Comparison of ENCODE assay signal across 11 cellular contexts in genomic region chr5:113140837-113141661, GRCh38.
DNase-seq lines count a peak whose midpoint lies in the region; ATAC-seq and TF ChIP-seq lines count a peak whose summit lies in the region.
"Had no signal": no experiment of that assay in that cellular context is flagged by ENCODE, and none has a peak within 500 bp of the region (broad histone marks: within the 10 kb centered on the region; RNA-seq: fewer than 3 reads in every experiment).

No MANE protein-coding gene starts in this region.

- CTCF ChIA-PET in T-cell (lab: Charles Lee), result interaction anchor here in 1 of 2 donors (0.6 kb wide), 1 partner anchor 148 kb away, joined by 3 read pairs; no protein-coding TSS in a partner anchor

- no peak for ATAC-seq in T-cell (replicated peaks in 1 of 4)
- no peak for ATAC-seq in GM18867 (IDR thresholded peaks at IDR 0.05; ENCODE audit: unreplicated experiment)

- H3K27ac ChIP-seq in SK-N-MC, result peak overlapping the region; percentile 34; the same call in 1 of the 2 replicates

- no peak overlapping the region for H3K9ac ChIP-seq in SK-N-MC (ENCODE audit: insufficient read length)

- no peak overlapping the region for H3K27ac Mint-ChIP-seq in T-cell
- H3K27ac Mint-ChIP-seq: activated B cell treated with CpG ODN at 0.5 μM for 24 hours; activated naive CD8-positive, alpha-beta T cell treated with anti-CD3 and anti-CD28 coated beads, Interleukin-2, amount 10 ng/mL, durations not matched to agents 7 days and 5 days had no signal

- peak; percentile 91 for DNase-seq in COLO829 (ENCODE audit: low spot score)
- DNase-seq in SK-N-MC (ENCODE audit: low read depth, low spot score), result peak; percentile 81
- peak; percentile 95 for DNase-seq in fibroblast of the aortic adventitia (ENCODE audit: low read depth)
- peak; percentile 77 for DNase-seq in non-pigmented ciliary epithelial cell (ENCODE audit: low read depth)
- no peak for DNase-seq in mucosa of gallbladder (ENCODE audit: low spot score)
- no peak for DNase-seq in T-cell
- DNase-seq in NOMO-1 (lab: John Stamatoyannopoulos, UW; ENCODE audit: unreplicated experiment in 2 of 2), result no peak
- DNase-seq: activated B cell treated with CpG ODN at 0.5 μM for 24 hours; activated naive CD8-positive, alpha-beta T cell treated with anti-CD3 and anti-CD28 coated beads, Interleukin-2, amount 10 ng/mL, durations not matched to agents 7 days and 5 days; stimulated activated CD8-positive, alpha-beta memory T cell treated with anti-CD3 and anti-CD28 coated beads, Interleukin-4, amount 100 ng/mL, for 48 hours had no signal

- H3K36me3 Mint-ChIP-seq in T-cell, result peaks cover 19% of the 10 kb centered on the region
- H3K36me3 Mint-ChIP-seq: activated naive CD8-positive, alpha-beta T cell treated with anti-CD3 and anti-CD28 coated beads, Interleukin-2, amount 10 ng/mL, durations not matched to agents 7 days and 5 days had no signal

- H3K4me3 ChIP-seq in SK-N-MC (peak overlapping the region; percentile 49), fibroblast of the aortic adventitia (ENCODE audit: low read depth, low read length) (no peak overlapping the region)

- H3K9me3 ChIP-seq in SK-N-MC (ENCODE audit: low read depth, low read length), result no peaks in the 10 kb centered on the region

- POLR2A ChIA-PET in T-cell (lab: Charles Lee), result interaction anchor here in 1 of 2 donors (0.6 kb wide), 1 partner anchor 76 kb away, joined by 3 read pairs; no protein-coding TSS in a partner anchor

- no peaks in the 10 kb centered on the region for H3K9me3 Mint-ChIP-seq in T-cell
- H3K9me3 Mint-ChIP-seq: activated B cell treated with CpG ODN at 0.5 μM for 24 hours; activated naive CD8-positive, alpha-beta T cell treated with anti-CD3 and anti-CD28 coated beads, Interleukin-2, amount 10 ng/mL, durations not matched to agents 7 days and 5 days had no signal

- H3K36me3 ChIP-seq in SK-N-MC (ENCODE audit: insufficient read depth, low read length), result no peaks in the 10 kb centered on the region

- H3K27me3 Mint-ChIP-seq in T-cell, result peaks cover 0 to 11% of the 10 kb centered on the region in 2 donors
- H3K27me3 Mint-ChIP-seq: activated naive CD8-positive, alpha-beta T cell treated with anti-CD3 and anti-CD28 coated beads, Interleukin-2, amount 10 ng/mL, durations not matched to agents 7 days and 5 days had no signal

- H3K4me3 Mint-ChIP-seq in T-cell, result no peak overlapping the region
- H3K4me3 Mint-ChIP-seq: activated B cell treated with CpG ODN at 0.5 μM for 24 hours; activated naive CD8-positive, alpha-beta T cell treated with anti-CD3 and anti-CD28 coated beads, Interleukin-2, amount 10 ng/mL, durations not matched to agents 7 days and 5 days had no signal

- no peak for TF ChIP-seq CTCF in fibroblast of the aortic adventitia (IDR thresholded peaks at IDR 0.05; ENCODE audit: insufficient read depth, low read length)

- no peaks in the 10 kb centered on the region for H3K4me1 Mint-ChIP-seq in T-cell
- H3K4me1 Mint-ChIP-seq: activated B cell treated with CpG ODN at 0.5 μM for 24 hours; activated naive CD8-positive, alpha-beta T cell treated with anti-CD3 and anti-CD28 coated beads, Interleukin-2, amount 10 ng/mL, durations not matched to agents 7 days and 5 days had no signal

Comparison
In these comparisons a context has a peak if more than half of its experiments do, and no peak if none do; other contexts are left out.
1. DNase-seq: peak in COLO829 (single experiment), SK-N-MC (single experiment), fibroblast of the aortic adventitia (single experiment) and non-pigmented ciliary epithelial cell (single experiment); none in mucosa of gallbladder (single experiment), T-cell (0 of 34) and NOMO-1 (0 of 2).